Comparison of ENCODE assay signal across 13 cellular contexts in the genomic region with DNA sequence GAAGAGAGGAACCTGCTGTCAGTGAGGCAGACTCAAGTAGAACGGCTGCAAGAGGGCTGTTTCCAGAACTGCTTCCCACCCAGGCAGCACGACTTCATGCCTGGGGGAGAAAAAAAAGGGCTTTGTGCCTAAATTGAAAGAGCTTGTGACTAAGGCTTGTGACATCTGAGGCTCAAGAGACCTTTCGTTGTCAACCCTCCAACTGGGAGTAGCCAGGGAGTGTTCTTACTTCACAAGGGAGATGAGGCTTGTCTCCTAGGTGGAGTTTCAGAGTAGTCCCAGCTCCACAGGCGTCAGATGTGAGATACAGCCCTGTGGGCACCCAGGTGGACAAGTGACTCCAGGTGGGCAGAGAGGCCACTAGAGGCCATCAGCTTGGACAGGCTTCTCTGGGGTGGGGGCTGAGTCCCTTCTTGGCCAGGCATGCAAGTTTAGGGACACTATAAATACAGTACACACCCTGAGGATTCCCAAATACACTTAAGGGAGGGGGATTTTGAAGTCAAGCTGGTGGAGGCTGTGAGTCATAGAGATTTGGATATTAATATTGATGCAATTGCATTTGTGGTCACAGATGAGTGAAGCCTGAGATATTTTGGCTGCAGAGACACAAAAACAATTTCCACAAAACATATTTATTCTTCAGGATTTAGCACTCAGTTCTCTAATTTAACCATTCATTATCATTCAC. TPM values are rescaled to one million over a fixed set of nuclear protein-coding genes. Genes with fewer than 3 reads are reported as not detected.
DNase-seq lines count a peak whose midpoint lies in the region; ATAC-seq and TF ChIP-seq lines count a peak whose summit lies in the region.
"Had no signal": no experiment of that assay in that cellular context is flagged by ENCODE, and none has a peak within 500 bp of the region (broad histone marks: within the 10 kb centered on the region; RNA-seq: fewer than 3 reads in every experiment).

No MANE protein-coding gene starts in this region.

- peaks cover 31% of the 10 kb centered on the region for H3K4me1 ChIP-seq in RWPE2 (ENCODE audit: insufficient read depth, poor library complexity, severe bottlenecking)
- H3K4me1 ChIP-seq in foreskin keratinocyte, result no peaks in the 10 kb centered on the region
- H3K4me1 ChIP-seq in psoas muscle, result no peaks in the 10 kb centered on the region
- peaks cover 12% of the 10 kb centered on the region for H3K4me1 ChIP-seq in BE2C
- H3K4me1 ChIP-seq in effector memory CD4-positive, alpha-beta T cell (ENCODE audit: control insufficient read depth, insufficient read depth, low read length, poor library complexity, severe bottlenecking), result no peaks in the 10 kb centered on the region

- H3K27me3 ChIP-seq in RWPE2 (ENCODE audit: insufficient read depth, poor library complexity, severe bottlenecking), result no peaks in the 10 kb centered on the region
- H3K27me3 ChIP-seq in foreskin keratinocyte, result no peaks in the 10 kb centered on the region
- H3K27me3 ChIP-seq in psoas muscle (ENCODE audit: insufficient read depth in 3 of 3, low read length in 2 of 3), result no peaks in the 10 kb centered on the region
- no peaks in the 10 kb centered on the region for H3K27me3 ChIP-seq in BE2C
- no peaks in the 10 kb centered on the region for H3K27me3 ChIP-seq in effector memory CD4-positive, alpha-beta T cell (replicated peaks; ENCODE audit: control insufficient read depth, insufficient read depth, low read length, poor library complexity, severe bottlenecking)
- H3K27me3 ChIP-seq: vagina had no signal

- H3K4me3 ChIP-seq in RWPE2 (ENCODE audit: severe bottlenecking) (no peak overlapping the region), psoas muscle (no peak overlapping the region), BE2C (ENCODE audit: low read depth, low read length) (no peak overlapping the region)
- no peak overlapping the region for H3K4me3 ChIP-seq in effector memory CD4-positive, alpha-beta T cell (ENCODE audit: insufficient read depth, low read depth, low read length, poor library complexity, severe bottlenecking)
- H3K4me3 ChIP-seq: vagina had no signal

- peak; percentile 60 for DNase-seq in ELR (ENCODE audit: low read depth)
- DNase-seq in RWPE2 (ENCODE audit: low spot score), result no peak
- peak in 1 of 2 donors; percentile 51 for DNase-seq in foreskin keratinocyte
- peak; percentile 53 to 69 for DNase-seq in psoas muscle
- DNase-seq in BE2C, result no peak
- DNase-seq in effector memory CD4-positive, alpha-beta T cell, result no peak
- DNase-seq in HuH-7.5 (ENCODE audit: low spot score), result no peak
- no peak for DNase-seq in NCI-H510A treated with DMSO at 0.1 percent for 48 hours (lab: John Stamatoyannopoulos, UW)
- DNase-seq: activated naive CD8-positive, alpha-beta T cell treated with anti-CD3 and anti-CD28 coated beads, Interleukin-2, amount 10 ng/mL, durations not matched to agents 7 days and 5 days; CD8-positive, alpha-beta T cell; naive thymus-derived CD8-positive, alpha-beta T cell; OCI-M1 had no signal

- intact Hi-C loops in psoas muscle (cut with DNase I), result no loop called here

- H3K36me3 ChIP-seq in RWPE2 (ENCODE audit: low read depth) (no peaks in the 10 kb centered on the region), psoas muscle (ENCODE audit: insufficient read depth in 1 of 2, low read depth in 1 of 2) (no peaks in the 10 kb centered on the region), BE2C (no peaks in the 10 kb centered on the region)
- no peaks in the 10 kb centered on the region for H3K36me3 ChIP-seq in effector memory CD4-positive, alpha-beta T cell (ENCODE audit: control insufficient read depth, insufficient read depth, low read length)
- H3K36me3 ChIP-seq: vagina had no signal

- TF ChIP-seq CTCF in RWPE2 (IDR thresholded peaks at IDR 0.05; ENCODE audit: poor library complexity, severe bottlenecking), result no peak
- TF ChIP-seq CTCF in foreskin keratinocyte (conservative IDR thresholded peaks at IDR 0.05), result no peak
- no peak for TF ChIP-seq CTCF in psoas muscle (IDR thresholded peaks at IDR 0.05)
- TF ChIP-seq CTCF in BE2C (IDR thresholded peaks at IDR 0.05; ENCODE audit: low read depth, low read length), result no peak

- ATAC-seq in RWPE2 (ENCODE audit: low read depth) (peak; percentile 28; the same call in 1 of the 3 replicates), foreskin keratinocyte (peak; percentile 65), psoas muscle (peak in 3 of 4 donors; percentile 49 to 83 (median 65))
- ATAC-seq: CD8-positive, alpha-beta T cell; naive thymus-derived CD8-positive, alpha-beta T cell had no signal

- H3K9me3 ChIP-seq in RWPE2 (ENCODE audit: severe bottlenecking) (no peaks in the 10 kb centered on the region), psoas muscle (no peaks in the 10 kb centered on the region), BE2C (no peaks in the 10 kb centered on the region)
- H3K9me3 ChIP-seq in effector memory CD4-positive, alpha-beta T cell (ENCODE audit: control insufficient read depth, low read length), result no peaks in the 10 kb centered on the region
- H3K9me3 ChIP-seq: vagina had no signal

- 44 to 58% (median 52%) methylated on average over 4 of the region's 4 CpGs for WGBS in psoas muscle, 3 donors

- H3K27ac ChIP-seq in RWPE2 (ENCODE audit: poor library complexity, severe bottlenecking) (no peak overlapping the region), foreskin keratinocyte (no peak overlapping the region), psoas muscle (no peak overlapping the region)
- H3K27ac ChIP-seq in effector memory CD4-positive, alpha-beta T cell (ENCODE audit: insufficient read depth, low read length, poor library complexity, severe bottlenecking), result no peak overlapping the region
- H3K27ac ChIP-seq: vagina had no signal

RNA-seq across cellular contexts. Expression of a gene that starts 40.1 kb away (rescaled TPM):
- total RNA-seq in foreskin keratinocyte (30.9 and 32.0 TPM in 2 replicates), psoas muscle (10 to 100 TPM; 78.4 to 96.0 (median 91.4) TPM)
- polyA plus RNA-seq in foreskin keratinocyte (7.3 and 8.2 TPM in 2 replicates), psoas muscle (10 to 100 TPM; 15.2 to 70.1 (median 38.8) TPM)
- polyA plus RNA-seq in BE2C (2012; ENCODE audit: insufficient read depth, insufficient read length, low read depth), result 23.2 TPM

Comparison
In these comparisons a context has a peak if more than half of its experiments do, and no peak if none do; other contexts are left out.
1. DNase-seq: peak in ELR (single experiment) and psoas muscle (2 of 2); none in RWPE2 (single experiment), BE2C (single experiment), effector memory CD4-positive, alpha-beta T cell (0 of 3), HuH-7.5 (single experiment) and NCI-H510A treated with DMSO at 0.1 percent for 48 hours (single experiment).
2. Peak in every context shown above with its lines, with median percentiles within 50 percentile points of each other: ATAC-seq.